8 cellular contexts compared by ENCODE assay signal in the genomic region with DNA sequence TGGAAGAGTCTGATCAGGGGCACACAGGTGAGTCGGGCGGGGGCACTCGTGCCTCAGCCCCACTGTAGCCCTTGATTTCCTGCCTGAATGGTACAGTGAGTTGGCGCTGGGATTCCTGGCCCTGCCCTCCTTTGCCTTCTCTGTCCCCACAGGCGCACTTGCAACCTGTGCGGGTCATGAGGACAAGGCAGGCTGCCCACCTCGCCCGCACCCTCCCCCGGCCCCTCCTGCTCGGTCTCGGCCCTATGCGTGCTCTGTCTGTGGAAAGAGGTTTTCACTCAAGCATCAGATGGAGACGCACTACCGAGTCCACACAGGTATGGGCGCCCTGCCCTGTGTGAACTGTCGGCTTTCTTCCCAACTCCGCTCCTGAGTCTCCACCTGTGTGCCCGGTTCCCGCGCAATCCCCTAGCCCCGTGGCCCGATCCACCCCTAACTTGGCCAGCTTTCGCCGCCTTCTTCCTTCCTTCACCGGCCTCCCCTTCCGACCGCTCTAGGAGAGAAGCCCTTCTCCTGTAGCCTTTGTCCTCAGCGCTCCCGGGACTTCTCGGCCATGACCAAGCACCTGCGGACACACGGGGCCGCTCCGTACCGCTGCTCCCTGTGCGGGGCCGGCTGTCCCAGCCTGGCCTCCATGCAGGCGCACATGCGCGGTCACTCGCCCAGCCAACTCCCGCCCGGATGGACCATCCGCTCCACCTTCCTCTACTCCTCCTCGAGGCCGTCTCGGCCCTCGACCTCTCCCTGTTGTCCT. TPM values are rescaled to one million over a fixed set of nuclear protein-coding genes. Genes with fewer than 3 reads are reported as not detected.
A peak's percentile ranks its signal among the peaks of the same experiment; 100 is the strongest.
DNase-seq lines count a peak whose midpoint lies in the region; ATAC-seq, FAIRE-seq and TF ChIP-seq lines count a peak whose summit lies in the region.

No MANE protein-coding gene starts in this region.

- peak; percentile 25 for DNase-seq in stimulated activated CD4-positive, alpha-beta T cell treated with anti-CD3 and anti-CD28 coated beads, Interleukin-4, amount 100 ng/mL, for 24 hours
- DNase-seq in stimulated activated CD4-positive, alpha-beta T cell treated with anti-CD3 and anti-CD28 coated beads, Interleukin-2, amount 100 ng/mL, for 48 hours = no peak
- DNase-seq in NCI-H748 (lab: John Stamatoyannopoulos, UW; ENCODE audit: unreplicated experiment) = peak; percentile 80
- DNase-seq in bronchial epithelial cell (ENCODE audit: low read depth) = no peak
- DNase-seq in left kidney (ENCODE audit: low read depth, low spot score) = peak; percentile 54
- peak in 26 of 49 donors; percentile 58 to 85 (median 72) for DNase-seq in substantia nigra (lab: John Stamatoyannopoulos, UW)
- no peak for DNase-seq in dedifferentiated amniotic fluid mesenchymal stem cell (ENCODE audit: extremely low spot score)

- H3K36me3 ChIP-seq in bronchial epithelial cell (ENCODE audit: control insufficient read depth, insufficient read depth, low read length) = peaks cover 1% of the 10 kb centered on the region

- FAIRE-seq in bronchial epithelial cell (lab: Jason Lieb, UNC) = no peak

- no peaks in the 10 kb centered on the region for H3K27me3 ChIP-seq in bronchial epithelial cell (ENCODE audit: control insufficient read depth, insufficient read depth, low read length)

- peak overlapping the region; percentile 88 for H3K4me3 ChIP-seq in bronchial epithelial cell (ENCODE audit: low read depth, low read length)

- TF ChIP-seq CTCF in bronchial epithelial cell (IDR thresholded peaks at IDR 0.05; ENCODE audit: insufficient read depth, low read length, severe bottlenecking) = no peak

- peak overlapping the region; percentile 83 for H3K27ac ChIP-seq in substantia nigra (ENCODE audit: low read depth, low read length, poor library complexity, severe bottlenecking)

- no peak for ATAC-seq in HG03469 (IDR thresholded peaks at IDR 0.05; ENCODE audit: unreplicated experiment)

RNA-seq across cellular contexts. Expression of a gene that starts 1.6 kb away (rescaled TPM):
- 3.4 and 7.0 TPM in 2 replicates for total RNA-seq in bronchial epithelial cell

RNA-seq across cellular contexts. Expression of a gene that starts 11.8 kb away (rescaled TPM):
- total RNA-seq in bronchial epithelial cell = not detected in 2 replicates

RNA-seq across cellular contexts. Expression of a gene that starts 26.1 kb away (rescaled TPM):
- 0.13 and 0.26 TPM in 2 replicates for total RNA-seq in bronchial epithelial cell

RNA-seq across cellular contexts. Expression of a gene that starts 29.1 kb away (rescaled TPM):
- total RNA-seq in bronchial epithelial cell = 14.7 and 17.5 TPM in 2 replicates

RNA-seq across cellular contexts. Expression of a gene that starts 29.3 kb away (rescaled TPM):
- 7.9 and 21.5 TPM in 2 replicates for total RNA-seq in bronchial epithelial cell

Comparison
In these comparisons a context has a peak if more than half of its experiments do, and no peak if none do; other contexts are left out.
1. DNase-seq: peak in stimulated activated CD4-positive, alpha-beta T cell treated with anti-CD3 and anti-CD28 coated beads, Interleukin-4, amount 100 ng/mL, for 24 hours (single experiment), NCI-H748 (single experiment), left kidney (single experiment) and substantia nigra (26 of 49); none in stimulated activated CD4-positive, alpha-beta T cell treated with anti-CD3 and anti-CD28 coated beads, Interleukin-2, amount 100 ng/mL, for 48 hours (0 of 2), bronchial epithelial cell (single experiment) and dedifferentiated amniotic fluid mesenchymal stem cell (single experiment).